ENCODE assay signal across 1 cellular context in the genomic region with DNA sequence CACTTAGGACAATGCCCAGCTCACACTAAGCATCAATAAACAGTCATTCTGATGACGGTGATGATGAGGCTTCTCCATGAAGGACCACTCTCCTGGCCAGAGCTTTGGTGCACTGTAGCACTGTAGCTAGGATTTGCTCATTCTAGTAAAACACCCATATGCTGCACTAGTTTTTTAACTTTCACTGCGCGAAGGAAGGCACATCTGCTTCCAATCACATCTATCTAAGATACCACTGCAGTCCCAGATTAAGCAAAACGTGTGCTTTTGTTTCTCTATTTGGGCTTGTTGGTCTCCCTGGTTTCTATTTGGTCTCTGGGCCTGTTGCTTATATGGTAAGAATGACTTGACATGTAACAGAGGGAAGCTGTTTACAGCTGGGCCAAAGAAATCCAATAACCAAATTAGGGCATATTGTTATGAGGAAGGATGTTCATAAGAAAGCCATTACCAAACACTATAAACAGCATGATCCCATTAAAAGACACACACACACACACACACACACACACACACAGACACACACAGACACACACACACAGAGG.
TF ChIP-seq lines count a peak whose summit lies in the region.

No MANE protein-coding gene starts in this region.

TF ChIP-seq in SK-N-SH treated with all-trans-retinoic acid at 6 μM for 48 hours, 23 proteins besides CTCF, POLR2A, EP300 and RAD21 (continued from another document):
- TF ChIP-seq, protein P1, sequence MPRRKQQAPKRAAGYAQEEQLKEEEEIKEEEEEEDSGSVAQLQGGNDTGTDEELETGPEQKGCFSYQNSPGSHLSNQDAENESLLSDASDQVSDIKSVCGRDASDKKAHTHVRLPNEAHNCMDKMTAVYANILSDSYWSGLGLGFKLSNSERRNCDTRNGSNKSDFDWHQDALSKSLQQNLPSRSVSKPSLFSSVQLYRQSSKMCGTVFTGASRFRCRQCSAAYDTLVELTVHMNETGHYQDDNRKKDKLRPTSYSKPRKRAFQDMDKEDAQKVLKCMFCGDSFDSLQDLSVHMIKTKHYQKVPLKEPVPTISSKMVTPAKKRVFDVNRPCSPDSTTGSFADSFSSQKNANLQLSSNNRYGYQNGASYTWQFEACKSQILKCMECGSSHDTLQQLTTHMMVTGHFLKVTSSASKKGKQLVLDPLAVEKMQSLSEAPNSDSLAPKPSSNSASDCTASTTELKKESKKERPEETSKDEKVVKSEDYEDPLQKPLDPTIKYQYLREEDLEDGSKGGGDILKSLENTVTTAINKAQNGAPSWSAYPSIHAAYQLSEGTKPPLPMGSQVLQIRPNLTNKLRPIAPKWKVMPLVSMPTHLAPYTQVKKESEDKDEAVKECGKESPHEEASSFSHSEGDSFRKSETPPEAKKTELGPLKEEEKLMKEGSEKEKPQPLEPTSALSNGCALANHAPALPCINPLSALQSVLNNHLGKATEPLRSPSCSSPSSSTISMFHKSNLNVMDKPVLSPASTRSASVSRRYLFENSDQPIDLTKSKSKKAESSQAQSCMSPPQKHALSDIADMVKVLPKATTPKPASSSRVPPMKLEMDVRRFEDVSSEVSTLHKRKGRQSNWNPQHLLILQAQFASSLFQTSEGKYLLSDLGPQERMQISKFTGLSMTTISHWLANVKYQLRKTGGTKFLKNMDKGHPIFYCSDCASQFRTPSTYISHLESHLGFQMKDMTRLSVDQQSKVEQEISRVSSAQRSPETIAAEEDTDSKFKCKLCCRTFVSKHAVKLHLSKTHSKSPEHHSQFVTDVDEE (CRISPR knock-in tag; IDR thresholded peaks at IDR 0.05) = peak; percentile 83
- TF ChIP-seq CSDC2 (CRISPR knock-in tag; IDR thresholded peaks at IDR 0.05) = no peak
